ENCODE assay signal across 15 cellular contexts in genomic region chr20:4661191-4661590, GRCh38. TPM values are rescaled to one million over a fixed set of nuclear protein-coding genes. Genes with fewer than 3 reads are reported as not detected.
A peak's percentile ranks its signal among the peaks of the same experiment; 100 is the strongest.
DNase-seq lines count a peak whose midpoint lies in the region; ATAC-seq and FAIRE-seq lines count a peak whose summit lies in the region.
"Had no signal": no experiment of that assay in that cellular context is flagged by ENCODE, and none has a peak within 500 bp of the region (broad histone marks: within the 10 kb centered on the region; RNA-seq: fewer than 3 reads in every experiment).

No MANE protein-coding gene starts in this region.

- no peaks in the 10 kb centered on the region; the same call in 1 of the 2 replicates for H3K4me1 ChIP-seq in Karpas-422 (ENCODE audit: low read length)
- H3K4me1 ChIP-seq: thyroid gland had no signal

- H3K4me3 Mint-ChIP-seq in activated CD4-positive, alpha-beta T cell treated with anti-CD3 and anti-CD28 coated beads for 36 hours = peak overlapping the region; percentile 23
- H3K4me3 Mint-ChIP-seq in activated T-helper 2 cell treated with anti-CD3 and anti-CD28 coated beads, Interferon-gamma antibody, Interleukin-2, Interleukin-4, amounts not matched to agents 10 μg/mL and 5 μg/mL and 100 μg/mL, durations not matched to agents 14 hours and 24 hours and 36 hours (ENCODE audit: low read depth) = no peak overlapping the region
- peak overlapping the region; percentile 48 for H3K4me3 Mint-ChIP-seq in natural killer cell treated with Interleukin-12 subunit alpha and Interleukin-12 subunit beta and Interleukin-15 and Interleukin-18, amount 100 ng/mL, for 72 hours

- H3K9ac ChIP-seq in Karpas-422 (ENCODE audit: low read length) = no peak overlapping the region

- peak; percentile 69 for DNase-seq in activated CD4-positive, alpha-beta T cell treated with anti-CD3 and anti-CD28 coated beads for 36 hours
- DNase-seq in activated CD4-positive, alpha-beta T cell treated with anti-CD3 and anti-CD28 coated beads for 1 hour = no peak
- peak in 4 of 5 donors; percentile 13 to 81 (median 24) for DNase-seq in T-helper 1 cell
- DNase-seq in activated T-helper 2 cell treated with anti-CD3 and anti-CD28 coated beads, Interferon-gamma antibody, Interleukin-2, Interleukin-4, amounts not matched to agents 10 μg/mL and 5 μg/mL and 100 μg/mL, durations not matched to agents 14 hours and 24 hours and 36 hours (ENCODE audit: low spot score) = no peak
- DNase-seq in natural killer cell treated with Interleukin-12 subunit alpha and Interleukin-12 subunit beta and Interleukin-15 and Interleukin-18, amount 100 ng/mL, for 72 hours (ENCODE audit: low spot score) = no peak
- no peak for DNase-seq in frontal cortex (ENCODE audit: low spot score in 2 of 2)
- no peak for DNase-seq in cardiac septum (ENCODE audit: low spot score)
- no peak for DNase-seq in Karpas-422
- DNase-seq: 8988T, DMS 273 treated with DMSO at 0.1 percent for 48 hours, NCI-H2171, OCI-M1, SW 1271 had no signal

- no peak overlapping the region for H3K4me3 ChIP-seq in Karpas-422 (ENCODE audit: low read length)
- H3K4me3 ChIP-seq: thyroid gland had no signal

- no peak overlapping the region for H2AFZ ChIP-seq in Karpas-422 (ENCODE audit: low read length)

- H3K4me1 Mint-ChIP-seq in activated CD4-positive, alpha-beta T cell treated with anti-CD3 and anti-CD28 coated beads for 36 hours = peaks cover 30% of the 10 kb centered on the region
- peaks cover 32% of the 10 kb centered on the region for H3K4me1 Mint-ChIP-seq in activated T-helper 2 cell treated with anti-CD3 and anti-CD28 coated beads, Interferon-gamma antibody, Interleukin-2, Interleukin-4, amounts not matched to agents 10 μg/mL and 5 μg/mL and 100 μg/mL, durations not matched to agents 14 hours and 24 hours and 36 hours (ENCODE audit: low read depth)
- peaks cover 25 to 29% of the 10 kb centered on the region in 2 donors for H3K4me1 Mint-ChIP-seq in natural killer cell treated with Interleukin-12 subunit alpha and Interleukin-12 subunit beta and Interleukin-15 and Interleukin-18, amount 100 ng/mL, for 72 hours (ENCODE audit: low read depth in 2 of 2)

- peak overlapping the region; percentile 77 for H3K27ac Mint-ChIP-seq in activated CD4-positive, alpha-beta T cell treated with anti-CD3 and anti-CD28 coated beads for 36 hours
- H3K27ac Mint-ChIP-seq in activated T-helper 2 cell treated with anti-CD3 and anti-CD28 coated beads, Interferon-gamma antibody, Interleukin-2, Interleukin-4, amounts not matched to agents 10 μg/mL and 5 μg/mL and 100 μg/mL, durations not matched to agents 14 hours and 24 hours and 36 hours = peak overlapping the region; percentile 12
- H3K27ac Mint-ChIP-seq in natural killer cell treated with Interleukin-12 subunit alpha and Interleukin-12 subunit beta and Interleukin-15 and Interleukin-18, amount 100 ng/mL, for 72 hours = peak overlapping the region; percentile 55 to 67

- ATAC-seq in activated CD4-positive, alpha-beta T cell treated with anti-CD3 and anti-CD28 coated beads for 36 hours = peak; percentile 54
- no peak for ATAC-seq in natural killer cell treated with Interleukin-12 subunit alpha and Interleukin-12 subunit beta and Interleukin-15 and Interleukin-18, amount 100 ng/mL, for 72 hours

- no peaks in the 10 kb centered on the region for H3K79me2 ChIP-seq in Karpas-422 (ENCODE audit: low read length)

- H3K9me3 Mint-ChIP-seq in activated CD4-positive, alpha-beta T cell treated with anti-CD3 and anti-CD28 coated beads for 36 hours (ENCODE audit: low read depth) = no peaks in the 10 kb centered on the region
- peaks cover 3% of the 10 kb centered on the region for H3K9me3 Mint-ChIP-seq in activated T-helper 2 cell treated with anti-CD3 and anti-CD28 coated beads, Interferon-gamma antibody, Interleukin-2, Interleukin-4, amounts not matched to agents 10 μg/mL and 5 μg/mL and 100 μg/mL, durations not matched to agents 14 hours and 24 hours and 36 hours
- H3K9me3 Mint-ChIP-seq in natural killer cell treated with Interleukin-12 subunit alpha and Interleukin-12 subunit beta and Interleukin-15 and Interleukin-18, amount 100 ng/mL, for 72 hours = no peaks in the 10 kb centered on the region

- no peak overlapping the region for H3K27ac ChIP-seq in Karpas-422 (ENCODE audit: low read length)
- H3K27ac ChIP-seq: thyroid gland had no signal

- H3K36me3 Mint-ChIP-seq in activated CD4-positive, alpha-beta T cell treated with anti-CD3 and anti-CD28 coated beads for 36 hours (ENCODE audit: low read depth) = no peaks in the 10 kb centered on the region
- peaks cover 4% of the 10 kb centered on the region for H3K36me3 Mint-ChIP-seq in activated T-helper 2 cell treated with anti-CD3 and anti-CD28 coated beads, Interferon-gamma antibody, Interleukin-2, Interleukin-4, amounts not matched to agents 10 μg/mL and 5 μg/mL and 100 μg/mL, durations not matched to agents 14 hours and 24 hours and 36 hours (ENCODE audit: low read depth)
- H3K36me3 Mint-ChIP-seq in natural killer cell treated with Interleukin-12 subunit alpha and Interleukin-12 subunit beta and Interleukin-15 and Interleukin-18, amount 100 ng/mL, for 72 hours = no peaks in the 10 kb centered on the region

- POLR2A ChIA-PET in activated CD4-positive, alpha-beta T cell treated with anti-CD3 and anti-CD28 coated beads for 36 hours (lab: Charles Lee) = interaction anchor here (0.6 kb wide), 1 partner anchor 21 kb away, joined by 3 read pairs; no protein-coding TSS in a partner anchor

- H3K9me2 ChIP-seq in Karpas-422 (replicated peaks; ENCODE audit: insufficient read depth, low read length) = no peaks in the 10 kb centered on the region

- no peaks in the 10 kb centered on the region for H3K36me3 ChIP-seq in Karpas-422 (ENCODE audit: insufficient read depth, low read length)
- H3K36me3 ChIP-seq: thyroid gland had no signal

- intact Hi-C loops in activated CD4-positive, alpha-beta T cell treated with anti-CD3 and anti-CD28 coated beads for 36 hours (cut with DNase I, micrococcal nuclease) = no loop called here
- intact Hi-C loops in activated T-helper 2 cell treated with anti-CD3 and anti-CD28 coated beads, Interferon-gamma antibody, Interleukin-2, Interleukin-4, amounts not matched to agents 10 μg/mL and 5 μg/mL and 100 μg/mL, durations not matched to agents 14 hours and 24 hours and 36 hours (cut with micrococcal nuclease) = no loop called here
- intact Hi-C loops in cardiac septum (cut with DNase I) = no loop called here

- H3K9me3 ChIP-seq in Karpas-422 (ENCODE audit: low read length) = no peaks in the 10 kb centered on the region
- H3K9me3 ChIP-seq: thyroid gland had no signal

- no peaks in the 10 kb centered on the region for H4K20me1 ChIP-seq in Karpas-422 (ENCODE audit: insufficient read depth, low read depth, low read length)

- peaks cover 5% of the 10 kb centered on the region for H3K27me3 Mint-ChIP-seq in activated CD4-positive, alpha-beta T cell treated with anti-CD3 and anti-CD28 coated beads for 36 hours
- H3K27me3 Mint-ChIP-seq in activated T-helper 2 cell treated with anti-CD3 and anti-CD28 coated beads, Interferon-gamma antibody, Interleukin-2, Interleukin-4, amounts not matched to agents 10 μg/mL and 5 μg/mL and 100 μg/mL, durations not matched to agents 14 hours and 24 hours and 36 hours (ENCODE audit: low read depth) = peaks cover 13% of the 10 kb centered on the region
- peaks cover 0 to 6% of the 10 kb centered on the region in 2 donors for H3K27me3 Mint-ChIP-seq in natural killer cell treated with Interleukin-12 subunit alpha and Interleukin-12 subunit beta and Interleukin-15 and Interleukin-18, amount 100 ng/mL, for 72 hours

- no peak for FAIRE-seq in frontal cortex (lab: Jason Lieb, UNC)
- FAIRE-seq: colon had no signal

- H3K4me2 ChIP-seq in Karpas-422 (ENCODE audit: low read depth, low read length, poor library complexity, severe bottlenecking) = no peak overlapping the region

- H3K27me3 ChIP-seq in Karpas-422 (ENCODE audit: low read length) = no peaks in the 10 kb centered on the region
- H3K27me3 ChIP-seq: thyroid gland had no signal

- CTCF ChIA-PET in activated CD4-positive, alpha-beta T cell treated with anti-CD3 and anti-CD28 coated beads for 36 hours (lab: Charles Lee) = interaction anchor here (0.6 to 1.2 kb wide), 4 partner anchors 12 to 71 kb away, joined by 3 to 6 read pairs (median 4); no protein-coding TSS in a partner anchor

RNA-seq across cellular contexts. Expression of gene PRNP, which starts 25.1 kb away (rescaled TPM):
- total RNA-seq in activated CD4-positive, alpha-beta T cell treated with anti-CD3 and anti-CD28 coated beads for 36 hours = 10 to 100 TPM; 42.4 to 43.8 TPM
- total RNA-seq in activated T-helper 2 cell treated with anti-CD3 and anti-CD28 coated beads, Interferon-gamma antibody, Interleukin-2, Interleukin-4, amounts not matched to agents 10 μg/mL and 5 μg/mL and 100 μg/mL, durations not matched to agents 14 hours and 24 hours and 36 hours = 43.2 and 46.6 TPM in 2 replicates
- 10 to 100 TPM; 51.2 to 63.1 TPM for total RNA-seq in natural killer cell treated with Interleukin-12 subunit alpha and Interleukin-12 subunit beta and Interleukin-15 and Interleukin-18, amount 100 ng/mL, for 72 hours
- total RNA-seq in frontal cortex (137 TPM), cardiac septum (127 TPM)
- 2.4 and 4.0 TPM in 2 replicates for total RNA-seq in Karpas-422 (2014; rRNA removed; shearing (Covaris generic); ENCODE audit: low replicate concordance)

Comparison
In these comparisons a context has a peak if more than half of its experiments do, and no peak if none do; other contexts are left out.
1. DNase-seq: peak in activated CD4-positive, alpha-beta T cell treated with anti-CD3 and anti-CD28 coated beads for 36 hours (single experiment) and T-helper 1 cell (4 of 5); none in activated CD4-positive, alpha-beta T cell treated with anti-CD3 and anti-CD28 coated beads for 1 hour (single experiment), activated T-helper 2 cell treated with anti-CD3 and anti-CD28 coated beads, Interferon-gamma antibody, Interleukin-2, Interleukin-4, amounts not matched to agents 10 μg/mL and 5 μg/mL and 100 μg/mL, durations not matched to agents 14 hours and 24 hours and 36 hours (single experiment), natural killer cell treated with Interleukin-12 subunit alpha and Interleukin-12 subunit beta and Interleukin-15 and Interleukin-18, amount 100 ng/mL, for 72 hours (single experiment), frontal cortex (0 of 2), cardiac septum (single experiment) and Karpas-422 (single experiment).
2. H3K27ac Mint-ChIP-seq: peak in every context shown above with its lines; median percentile 77 in activated CD4-positive, alpha-beta T cell treated with anti-CD3 and anti-CD28 coated beads for 36 hours; 61 in natural killer cell treated with Interleukin-12 subunit alpha and Interleukin-12 subunit beta and Interleukin-15 and Interleukin-18, amount 100 ng/mL, for 72 hours; 12 in activated T-helper 2 cell treated with anti-CD3 and anti-CD28 coated beads, Interferon-gamma antibody, Interleukin-2, Interleukin-4, amounts not matched to agents 10 μg/mL and 5 μg/mL and 100 μg/mL, durations not matched to agents 14 hours and 24 hours and 36 hours.